ENCODE assay signal across 6 cellular contexts in genomic region chr1:109091196-109092193, GRCh38. TPM values are rescaled to one million over a fixed set of nuclear protein-coding genes. Genes with fewer than 3 reads are reported as not detected.
A peak's percentile ranks its signal among the peaks of the same experiment; 100 is the strongest.
DNase-seq lines count a peak whose midpoint lies in the region; TF ChIP-seq lines count a peak whose summit lies in the region.

No MANE protein-coding gene starts in this region.

- H3K36me3 Mint-ChIP-seq in endothelial cell (ENCODE audit: low read depth, unreplicated experiment) = peaks cover 22% of the 10 kb centered on the region

- no peak for TF ChIP-seq POLR2A in NB4 (IDR thresholded peaks at IDR 0.05; ENCODE audit: extremely low read depth, insufficient read length)

- peak overlapping the region; percentile 99 for H3K4me3 Mint-ChIP-seq in endothelial cell (ENCODE audit: unreplicated experiment)

- peak overlapping the region; percentile 82 for H3K4me3 ChIP-seq in NB4 (ENCODE audit: low read depth, low read length)
- peak overlapping the region; percentile 57 to 88 (median 82) for H3K4me3 ChIP-seq in skin epidermis

- peaks cover 4% of the 10 kb centered on the region for H3K27me3 Mint-ChIP-seq in endothelial cell (ENCODE audit: unreplicated experiment)

- peaks cover 37% of the 10 kb centered on the region for H3K4me1 Mint-ChIP-seq in endothelial cell (ENCODE audit: unreplicated experiment)

- H3K9me3 Mint-ChIP-seq in endothelial cell (ENCODE audit: unreplicated experiment) = no peaks in the 10 kb centered on the region

- TF ChIP-seq CTCF in NB4 (IDR thresholded peaks at IDR 0.05; ENCODE audit: low read depth, low read length) (no peak), endothelial cell (IDR thresholded peaks at IDR 0.05; ENCODE audit: unreplicated experiment) (no peak)

- DNase-seq in NCI-H510A (lab: John Stamatoyannopoulos, UW) (peak; percentile 23), NCI-H510A treated with DMSO at 0.1 percent for 48 hours (lab: John Stamatoyannopoulos, UW) (no peak), NB4 (ENCODE audit: low read depth) (peak; percentile 74), endothelial cell (ENCODE audit: low spot score) (no peak), COR-L47 (lab: John Stamatoyannopoulos, UW) (no peak)

- H3K27ac ChIP-seq in skin epidermis = peak overlapping the region in 20 of 21 experiments; percentile 88 to 99 (median 97)

- H3K27ac Mint-ChIP-seq in endothelial cell (ENCODE audit: unreplicated experiment) = peak overlapping the region; percentile 97

RNA-seq across cellular contexts. Expression of gene TMEM167B, which starts 0.9 kb away (rescaled TPM):
- total RNA-seq in endothelial cell (ENCODE audit: unreplicated experiment) = 22.3 TPM

RNA-seq across cellular contexts. Expression of gene TAF13, which starts 15.7 kb away (rescaled TPM):
- 33.7 TPM for total RNA-seq in endothelial cell (ENCODE audit: unreplicated experiment)

RNA-seq across cellular contexts. Expression of gene ELAPOR1, which starts 22.4 kb away (rescaled TPM):
- 0.26 TPM for total RNA-seq in endothelial cell (ENCODE audit: unreplicated experiment)

RNA-seq across cellular contexts. Expression of gene WDR47, which starts 49.6 kb away (rescaled TPM):
- 19.4 TPM for total RNA-seq in endothelial cell (ENCODE audit: unreplicated experiment)

Comparison
In these comparisons a context has a peak if more than half of its experiments do, and no peak if none do; other contexts are left out.
1. DNase-seq: peak in NCI-H510A (single experiment) and NB4 (single experiment); none in NCI-H510A treated with DMSO at 0.1 percent for 48 hours (single experiment), endothelial cell (single experiment) and COR-L47 (single experiment).